ENCODE assay signal across 2 cellular contexts in the genomic region with DNA sequence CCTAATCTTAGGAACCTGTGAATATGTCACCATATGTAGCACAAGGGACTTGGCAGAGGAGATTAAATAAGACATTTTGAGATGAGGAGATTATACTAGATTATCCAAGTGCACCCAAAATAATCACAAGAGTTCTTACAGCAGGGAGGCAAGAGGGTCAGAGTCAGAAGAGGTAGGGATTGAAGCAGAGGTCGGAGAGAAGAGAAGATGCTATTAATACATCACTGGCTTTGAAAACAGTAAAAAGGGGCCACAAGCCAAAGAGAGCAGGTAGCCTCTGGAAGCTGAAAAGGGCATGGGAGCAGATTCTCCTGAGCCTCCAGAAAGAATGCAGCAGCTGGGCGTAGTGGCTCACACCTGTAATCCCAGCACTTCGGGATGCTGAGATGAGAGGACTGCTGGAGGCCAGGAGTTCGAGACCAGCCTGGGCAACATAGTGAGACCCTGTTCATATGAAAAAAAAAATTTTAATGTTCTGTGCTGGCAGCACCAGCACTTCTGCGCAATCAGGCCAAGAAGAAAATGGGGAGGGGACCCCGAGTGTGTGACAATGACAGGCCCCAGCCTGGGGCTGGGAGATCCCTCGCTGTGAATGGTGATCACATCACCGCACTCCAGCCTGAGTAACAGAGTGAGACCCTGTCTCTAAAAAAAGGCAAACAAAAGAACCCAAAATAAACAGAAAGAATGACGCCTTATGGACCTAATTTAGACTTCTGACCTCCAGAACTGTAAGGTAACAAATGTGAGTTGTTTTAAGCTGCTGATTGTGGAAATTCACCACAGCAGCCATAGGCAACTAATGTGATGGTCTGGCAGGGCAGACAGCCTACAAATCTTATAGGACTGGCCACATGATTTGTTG.
TF ChIP-seq lines count a peak whose summit lies in the region.

No MANE protein-coding gene starts in this region.

TF ChIP-seq in K562, 482 proteins besides CTCF, POLR2A, EP300 and RAD21:
- TF ChIP-seq ILK (tag; IDR thresholded peaks at IDR 0.05; ENCODE audit: borderline replicate concordance, low read depth) = no peak
- peak; percentile 10; the same call in 1 of the 2 replicates for TF ChIP-seq ZNF121 (CRISPR knock-in tag; conservative IDR thresholded peaks at IDR 0.05)

TF ChIP-seq in liver, 16 proteins besides CTCF, POLR2A, EP300 and RAD21:
- TF ChIP-seq, protein P1, sequence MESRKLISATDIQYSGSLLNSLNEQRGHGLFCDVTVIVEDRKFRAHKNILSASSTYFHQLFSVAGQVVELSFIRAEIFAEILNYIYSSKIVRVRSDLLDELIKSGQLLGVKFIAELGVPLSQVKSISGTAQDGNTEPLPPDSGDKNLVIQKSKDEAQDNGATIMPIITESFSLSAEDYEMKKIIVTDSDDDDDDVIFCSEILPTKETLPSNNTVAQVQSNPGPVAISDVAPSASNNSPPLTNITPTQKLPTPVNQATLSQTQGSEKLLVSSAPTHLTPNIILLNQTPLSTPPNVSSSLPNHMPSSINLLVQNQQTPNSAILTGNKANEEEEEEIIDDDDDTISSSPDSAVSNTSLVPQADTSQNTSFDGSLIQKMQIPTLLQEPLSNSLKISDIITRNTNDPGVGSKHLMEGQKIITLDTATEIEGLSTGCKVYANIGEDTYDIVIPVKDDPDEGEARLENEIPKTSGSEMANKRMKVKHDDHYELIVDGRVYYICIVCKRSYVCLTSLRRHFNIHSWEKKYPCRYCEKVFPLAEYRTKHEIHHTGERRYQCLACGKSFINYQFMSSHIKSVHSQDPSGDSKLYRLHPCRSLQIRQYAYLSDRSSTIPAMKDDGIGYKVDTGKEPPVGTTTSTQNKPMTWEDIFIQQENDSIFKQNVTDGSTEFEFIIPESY (IDR thresholded peaks at IDR 0.05) = no peak
- TF ChIP-seq HNF4G (IDR thresholded peaks at IDR 0.05) (no peak), JUND (IDR thresholded peaks at IDR 0.05) (no peak), RXRA (IDR thresholded peaks at IDR 0.05) (no peak), GABPA (IDR thresholded peaks at IDR 0.05 in 1 of 2, conservative IDR thresholded peaks at IDR 0.05 in 1 of 2) (no peak), HNF4A (conservative IDR thresholded peaks at IDR 0.05) (no peak), REST (IDR thresholded peaks at IDR 0.05) (no peak), EGR1 (IDR thresholded peaks at IDR 0.05; ENCODE audit: low read depth in 2 of 2) (no peak), SP1 (IDR thresholded peaks at IDR 0.05) (no peak), FOXA2 (IDR thresholded peaks at IDR 0.05) (no peak), TAF1 (conservative IDR thresholded peaks at IDR 0.05) (no peak), NR2F2 (IDR thresholded peaks at IDR 0.05) (no peak), FOXA1 (IDR thresholded peaks at IDR 0.05) (no peak), YY1 (IDR thresholded peaks at IDR 0.05) (no peak), MAX (IDR thresholded peaks at IDR 0.05) (no peak)
- TF ChIP-seq, protein P2, sequence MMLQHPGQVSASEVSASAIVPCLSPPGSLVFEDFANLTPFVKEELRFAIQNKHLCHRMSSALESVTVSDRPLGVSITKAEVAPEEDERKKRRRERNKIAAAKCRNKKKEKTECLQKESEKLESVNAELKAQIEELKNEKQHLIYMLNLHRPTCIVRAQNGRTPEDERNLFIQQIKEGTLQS (IDR thresholded peaks at IDR 0.05) = no peak
